Comparison of ENCODE assay signal across 8 cellular contexts in the genomic region with DNA sequence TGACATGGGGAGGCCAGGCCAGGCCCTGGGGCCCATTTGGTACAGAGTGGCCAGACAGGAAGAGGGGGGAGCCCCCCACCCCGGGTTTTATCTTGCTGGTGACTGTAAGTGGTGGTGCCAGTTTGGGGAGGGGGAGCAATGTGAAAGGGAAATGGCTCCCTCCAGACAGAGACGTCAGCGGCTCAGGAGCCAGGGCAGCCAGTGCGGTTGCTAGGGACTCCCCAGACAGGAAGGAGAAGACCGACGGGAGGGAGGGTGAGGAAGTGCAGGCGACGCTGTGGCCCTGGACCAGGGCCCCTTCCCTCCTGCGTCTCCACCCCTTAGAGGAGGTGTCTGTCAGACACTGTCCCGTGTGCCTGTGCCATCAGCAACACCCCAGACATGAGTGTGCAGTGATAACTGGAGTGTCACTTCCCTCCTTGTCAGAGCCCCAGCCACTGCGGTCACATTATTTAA. TPM values are rescaled to one million over a fixed set of nuclear protein-coding genes. Genes with fewer than 3 reads are reported as not detected.
A peak's percentile ranks its signal among the peaks of the same experiment; 100 is the strongest.
DNase-seq lines count a peak whose midpoint lies in the region; ATAC-seq and TF ChIP-seq lines count a peak whose summit lies in the region.

No MANE protein-coding gene starts in this region.

- TF ChIP-seq POLR2A in heart left ventricle (IDR thresholded peaks at IDR 0.05) = peak in 1 of 2 donors; percentile 23
- TF ChIP-seq POLR2A in gastrocnemius medialis (IDR thresholded peaks at IDR 0.05) = no peak

- H3K27me3 ChIP-seq in heart left ventricle (no peaks in the 10 kb centered on the region), gastrocnemius medialis (peaks cover 3 to 6% (median 5%) of the 10 kb centered on the region in 3 donors)

- peak; percentile 91 for ATAC-seq in GM21723 (IDR thresholded peaks at IDR 0.05; ENCODE audit: unreplicated experiment)
- ATAC-seq in heart left ventricle = peak; percentile 86 to 92 (median 89)
- ATAC-seq in gastrocnemius medialis = peak in 1 of 2 donors; percentile 35

- intact Hi-C loops in heart left ventricle (cut with DNase I) = no loop called here
- intact Hi-C loops in gastrocnemius medialis (cut with DNase I; ENCODE audit: low total_unique reads) = no loop called here

- in situ Hi-C loops in gastrocnemius medialis (cut with MboI; ENCODE audit: low sequenced_read_pairs in 4 of 4) = no loop called here

- H3K9me3 ChIP-seq in heart left ventricle = no peaks in the 10 kb centered on the region
- no peaks in the 10 kb centered on the region for H3K9me3 ChIP-seq in gastrocnemius medialis

- DNase-seq in DMS153 (lab: John Stamatoyannopoulos, UW) = peak; percentile 58
- peak; percentile 21 for DNase-seq in NAMALWA (ENCODE audit: low spot score)
- DNase-seq in activated T-cell treated with anti-CD3 and anti-CD28 coated beads, Interleukin-2, amount 50 U/mL, for 1 hour = peak; percentile 73
- peak; percentile 84 to 90 (median 85) for DNase-seq in heart left ventricle
- no peak for DNase-seq in gastrocnemius medialis
- no peak for DNase-seq in SW480 (ENCODE audit: low spot score)
- no peak for DNase-seq in AG20443 (ENCODE audit: low spot score)

- H3K36me3 ChIP-seq in heart left ventricle = peaks cover 0 to 15% (median 0%) of the 10 kb centered on the region in 9 donors
- H3K36me3 ChIP-seq in gastrocnemius medialis = no peaks in the 10 kb centered on the region

- peak overlapping the region; percentile 29 to 91 (median 76) for H3K27ac ChIP-seq in heart left ventricle
- H3K27ac ChIP-seq in gastrocnemius medialis = peak overlapping the region; percentile 44 to 68 (median 58)

- TF ChIP-seq CTCF in heart left ventricle (IDR thresholded peaks at IDR 0.05) = no peak
- TF ChIP-seq CTCF in gastrocnemius medialis (IDR thresholded peaks at IDR 0.05 in 4 of 5, conservative IDR thresholded peaks at IDR 0.05 in 1 of 5) = no peak

- H3K4me1 ChIP-seq in heart left ventricle = peaks cover 12 to 89% (median 67%) of the 10 kb centered on the region in 12 donors
- H3K4me1 ChIP-seq in gastrocnemius medialis = peaks cover 12 to 22% of the 10 kb centered on the region in 2 donors

- 0 to 5% (median 2%) methylated on average over 10 to 11 of the region's 11 CpGs for WGBS in heart left ventricle, 4 donors

- H3K4me3 ChIP-seq in heart left ventricle (peak overlapping the region in 3 of 12 donors; percentile 6 to 9 (median 7)), gastrocnemius medialis (no peak overlapping the region)

RNA-seq across cellular contexts. Expression of a gene that starts 7.0 kb away (rescaled TPM):
- 10 to 100 TPM in 6 of 9 donors, 1 to 10 TPM in 3; 7.8 to 30.8 (median 11.1) TPM for total RNA-seq in heart left ventricle
- polyA plus RNA-seq in heart left ventricle = 10 to 100 TPM in 1 of 2 donors, 1 to 10 TPM in 1; 9.9 to 25.2 TPM
- total RNA-seq in gastrocnemius medialis = 1 to 10 TPM in 2 of 4 donors, under 1 TPM in 2; 0.56 to 6.1 (median 1.2) TPM

RNA-seq across cellular contexts. Expression of a gene that starts 44.5 kb away (rescaled TPM):
- 10 to 100 TPM in 8 of 9 donors, 1 to 10 TPM in 1; 9.3 to 16.3 (median 13.8) TPM for total RNA-seq in heart left ventricle
- 10 to 100 TPM in 1 of 2 donors, 1 to 10 TPM in 1; 9.5 to 10.7 TPM for polyA plus RNA-seq in heart left ventricle
- total RNA-seq in gastrocnemius medialis = 10 to 100 TPM in 3 of 4 donors, 1 to 10 TPM in 1; 8.6 to 16.9 (median 12.7) TPM

RNA-seq across cellular contexts. Expression of a gene that starts 58.0 kb away (rescaled TPM):
- total RNA-seq in heart left ventricle = not detected
- not detected for polyA plus RNA-seq in heart left ventricle
- total RNA-seq in gastrocnemius medialis = not detected

Comparison
In these comparisons a context has a peak if more than half of its experiments do, and no peak if none do; other contexts are left out.
1. DNase-seq: peak in DMS153 (single experiment), NAMALWA (single experiment), activated T-cell treated with anti-CD3 and anti-CD28 coated beads, Interleukin-2, amount 50 U/mL, for 1 hour (single experiment) and heart left ventricle (5 of 5); none in gastrocnemius medialis (0 of 2), SW480 (single experiment) and AG20443 (single experiment).